8 cellular contexts compared by ENCODE assay signal in the genomic region with DNA sequence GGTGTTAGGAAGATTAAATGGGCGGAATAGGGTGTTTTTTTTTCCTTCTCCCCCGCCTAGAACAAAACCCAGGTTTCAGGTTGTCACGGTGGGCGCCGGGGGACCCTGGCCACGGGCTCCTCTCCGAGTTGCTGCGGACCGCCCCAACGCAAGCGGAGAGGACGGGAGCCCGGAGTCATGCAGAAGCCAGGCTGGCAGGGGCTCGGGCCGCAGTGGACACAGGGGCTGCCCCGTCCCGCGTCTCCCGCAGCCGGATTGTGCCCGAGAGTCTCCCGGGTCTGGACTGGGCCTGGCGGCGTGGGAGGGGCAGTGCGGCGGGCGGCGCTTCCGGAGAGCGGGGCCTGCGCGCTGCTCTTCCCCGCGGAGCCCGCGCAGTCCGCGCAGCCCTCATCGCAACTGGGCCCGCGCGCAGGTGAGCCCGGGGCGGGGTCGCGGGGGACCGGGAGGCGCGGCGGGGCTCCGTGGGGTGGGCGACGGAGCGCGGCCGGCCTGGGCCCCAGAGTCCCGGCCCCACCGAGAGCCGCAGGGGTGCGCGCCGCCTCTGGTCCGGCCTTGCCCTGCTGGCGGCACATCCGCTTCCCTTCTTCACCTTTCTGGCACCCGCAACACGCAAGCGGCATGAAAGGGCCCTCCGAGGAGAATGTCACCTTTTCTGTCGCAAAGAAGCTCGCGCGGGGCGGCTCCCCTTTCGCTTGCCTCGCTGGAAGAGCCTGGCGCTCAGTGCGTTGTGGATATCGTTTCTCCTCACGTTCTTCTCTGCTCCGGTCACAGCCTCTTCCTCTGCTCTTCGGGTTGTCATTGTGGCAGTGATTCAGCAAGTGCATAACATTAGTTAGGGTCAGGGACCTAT. TPM values are rescaled to one million over a fixed set of nuclear protein-coding genes. Genes with fewer than 3 reads are reported as not detected.
DNase-seq lines count a peak whose midpoint lies in the region; ATAC-seq, FAIRE-seq and TF ChIP-seq lines count a peak whose summit lies in the region.

A gene with protein sequence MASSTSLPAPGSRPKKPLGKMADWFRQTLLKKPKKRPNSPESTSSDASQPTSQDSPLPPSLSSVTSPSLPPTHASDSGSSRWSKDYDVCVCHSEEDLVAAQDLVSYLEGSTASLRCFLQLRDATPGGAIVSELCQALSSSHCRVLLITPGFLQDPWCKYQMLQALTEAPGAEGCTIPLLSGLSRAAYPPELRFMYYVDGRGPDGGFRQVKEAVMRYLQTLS (plus strand): TSS at position 352 of the 850 bp plus-strand sequence. CDS start 7,802 bp downstream, outside the sequence.

- H3K36me3 ChIP-seq in SK-N-MC (ENCODE audit: insufficient read depth, low read length) = no peaks in the 10 kb centered on the region
- H3K36me3 ChIP-seq in neural progenitor cell = no peaks in the 10 kb centered on the region
- no peaks in the 10 kb centered on the region for H3K36me3 ChIP-seq in upper lobe of left lung

- peaks cover 6% of the 10 kb centered on the region for H3K36me3 Mint-ChIP-seq in IgD-negative memory B cell
- peaks cover 23% of the 10 kb centered on the region for H3K36me3 Mint-ChIP-seq in activated naive CD4-positive, alpha-beta T cell treated with anti-CD3 and anti-CD28 coated beads, Interleukin-2, amount 10 ng/mL, durations not matched to agents 7 days and 5 days
- H3K36me3 Mint-ChIP-seq in neural progenitor cell = peaks cover 13% of the 10 kb centered on the region

- H3K4me1 Mint-ChIP-seq in IgD-negative memory B cell (peaks cover 24 to 30% (median 24%) of the 10 kb centered on the region in 3 donors), neural progenitor cell (peaks cover 23% of the 10 kb centered on the region)
- H3K4me1 Mint-ChIP-seq in activated naive CD4-positive, alpha-beta T cell treated with anti-CD3 and anti-CD28 coated beads, Interleukin-2, amount 10 ng/mL, durations not matched to agents 7 days and 5 days = peaks cover 57% of the 10 kb centered on the region

- H3K4me3 ChIP-seq in SK-N-MC (peak within 1 kb of the TSS; percentile 75), neural progenitor cell (peak within 1 kb of the TSS; percentile 65), upper lobe of left lung (peak within 1 kb of the TSS; percentile 53 to 82 (median 70))

- H3K9me3 ChIP-seq in SK-N-MC (ENCODE audit: low read depth, low read length) = no peaks in the 10 kb centered on the region
- no peaks in the 10 kb centered on the region for H3K9me3 ChIP-seq in neural progenitor cell (ENCODE audit: low read depth)
- no peaks in the 10 kb centered on the region for H3K9me3 ChIP-seq in upper lobe of left lung

- TF ChIP-seq EP300 in upper lobe of left lung (IDR thresholded peaks at IDR 0.05) = no peak

- H3K27ac ChIP-seq in SK-N-MC (no peak within 1 kb of the TSS), neural progenitor cell (no peak within 1 kb of the TSS), upper lobe of left lung (peak within 1 kb of the TSS; percentile 89 to 98 (median 92))

- H3K4me3 Mint-ChIP-seq in IgD-negative memory B cell (peak within 1 kb of the TSS; percentile 96 to 99 (median 98)), neural progenitor cell (peak within 1 kb of the TSS; percentile 89)
- H3K4me3 Mint-ChIP-seq in activated naive CD4-positive, alpha-beta T cell treated with anti-CD3 and anti-CD28 coated beads, Interleukin-2, amount 10 ng/mL, durations not matched to agents 7 days and 5 days = peak within 1 kb of the TSS; percentile 95

- H3K27me3 Mint-ChIP-seq in IgD-negative memory B cell (no peaks in the 10 kb centered on the region), neural progenitor cell (ENCODE audit: insufficient read depth, low read depth) (peaks cover 11% of the 10 kb centered on the region)
- H3K27me3 Mint-ChIP-seq in activated naive CD4-positive, alpha-beta T cell treated with anti-CD3 and anti-CD28 coated beads, Interleukin-2, amount 10 ng/mL, durations not matched to agents 7 days and 5 days = no peaks in the 10 kb centered on the region

- FAIRE-seq in frontal cortex (lab: Jason Lieb, UNC) = no peak

- peaks cover 16% of the 10 kb centered on the region for H3F3A ChIP-seq in neural progenitor cell (ENCODE audit: low read depth)

- ATAC-seq in GM21515 (IDR thresholded peaks at IDR 0.05; ENCODE audit: unreplicated experiment) (peak; percentile 61), upper lobe of left lung (ENCODE audit: low FRiP score in 2 of 2) (peak; percentile 81 to 94)

- peaks cover 5% of the 10 kb centered on the region for H3K79me2 ChIP-seq in neural progenitor cell (ENCODE audit: low read depth)

- peak within 1 kb of the TSS; percentile 70 for H2AFZ ChIP-seq in neural progenitor cell (replicated peaks)

- peak in 2 of 4 donors; percentile 68 to 71 for TF ChIP-seq POLR2A in upper lobe of left lung (IDR thresholded peaks at IDR 0.05)

- no peaks in the 10 kb centered on the region for H4K20me1 ChIP-seq in neural progenitor cell (ENCODE audit: low read depth)

- H3K27ac Mint-ChIP-seq in IgD-negative memory B cell = peak within 1 kb of the TSS; percentile 93 to 97 (median 94)
- H3K27ac Mint-ChIP-seq in activated naive CD4-positive, alpha-beta T cell treated with anti-CD3 and anti-CD28 coated beads, Interleukin-2, amount 10 ng/mL, durations not matched to agents 7 days and 5 days = peak within 1 kb of the TSS; percentile 93
- H3K27ac Mint-ChIP-seq in neural progenitor cell = peak within 1 kb of the TSS; percentile 76

- CTCF ChIA-PET in activated naive CD4-positive, alpha-beta T cell treated with anti-CD3 and anti-CD28 coated beads, Interleukin-2, amount 10 ng/mL, durations not matched to agents 7 days and 5 days (lab: Charles Lee) = no interaction called here

- TF ChIP-seq CTCF in neural progenitor cell (IDR thresholded peaks at IDR 0.05) (peak; percentile 14), upper lobe of left lung (IDR thresholded peaks at IDR 0.05) (peak in 5 of 6 experiments; percentile 20 to 71 (median 55))

- H3K4me1 ChIP-seq in neural progenitor cell = peaks cover 7% of the 10 kb centered on the region
- H3K4me1 ChIP-seq in upper lobe of left lung = peaks cover 26 to 48% (median 37%) of the 10 kb centered on the region in 4 donors

- H3K4me2 ChIP-seq in neural progenitor cell = peak within 1 kb of the TSS; percentile 89

- H3K9me3 Mint-ChIP-seq in IgD-negative memory B cell = no peaks in the 10 kb centered on the region
- H3K9me3 Mint-ChIP-seq in activated naive CD4-positive, alpha-beta T cell treated with anti-CD3 and anti-CD28 coated beads, Interleukin-2, amount 10 ng/mL, durations not matched to agents 7 days and 5 days = no peaks in the 10 kb centered on the region
- no peaks in the 10 kb centered on the region for H3K9me3 Mint-ChIP-seq in neural progenitor cell

- peaks cover 22% of the 10 kb centered on the region for H3K27me3 ChIP-seq in neural progenitor cell
- H3K27me3 ChIP-seq in upper lobe of left lung = no peaks in the 10 kb centered on the region

- peak within 1 kb of the TSS; percentile 67 for H3K9ac ChIP-seq in SK-N-MC (ENCODE audit: insufficient read length)
- no peak within 1 kb of the TSS for H3K9ac ChIP-seq in neural progenitor cell

- DNase-seq in DMS53 (lab: John Stamatoyannopoulos, UW) = peak; percentile 84
- no peak for DNase-seq in SK-N-MC (ENCODE audit: low read depth, low spot score)
- DNase-seq in activated naive CD4-positive, alpha-beta T cell treated with anti-CD3 and anti-CD28 coated beads, Interleukin-2, amount 10 ng/mL, durations not matched to agents 7 days and 5 days = peak; percentile 79
- peak; percentile 66 to 69 for DNase-seq in frontal cortex (ENCODE audit: low spot score in 2 of 2)
- peak; percentile 64 for DNase-seq in neural progenitor cell (ENCODE audit: low spot score)
- DNase-seq in upper lobe of left lung = peak; percentile 74 to 94

- 0 to 3% methylated on average over 8 to 59 of the region's 82 CpGs for WGBS in upper lobe of left lung, 2 donors

RNA-seq across cellular contexts. Expression of the gene that starts here (rescaled TPM):
- 13.0 TPM for polyA plus RNA-seq in IgD-negative memory B cell
- total RNA-seq in frontal cortex (2.0 TPM), neural progenitor cell (ENCODE audit: low replicate concordance) (4.6 and 5.3 TPM in 2 replicates), upper lobe of left lung (10 to 100 TPM in 4 of 6 donors, 1 to 10 TPM in 2; 9.3 to 14.8 (median 11.6) TPM)

Comparison
In these comparisons a context has a peak if more than half of its experiments do, and no peak if none do; other contexts are left out.
1. H3K27ac ChIP-seq: peak in upper lobe of left lung (4 of 4); none in SK-N-MC (single experiment) and neural progenitor cell (single experiment).
2. Peak in every context shown above with its lines, with median percentiles within 50 percentile points of each other: H3K27ac Mint-ChIP-seq, H3K4me3 Mint-ChIP-seq and H3K4me3 ChIP-seq.